ENCODE assay signal across 8 cellular contexts in the genomic region with DNA sequence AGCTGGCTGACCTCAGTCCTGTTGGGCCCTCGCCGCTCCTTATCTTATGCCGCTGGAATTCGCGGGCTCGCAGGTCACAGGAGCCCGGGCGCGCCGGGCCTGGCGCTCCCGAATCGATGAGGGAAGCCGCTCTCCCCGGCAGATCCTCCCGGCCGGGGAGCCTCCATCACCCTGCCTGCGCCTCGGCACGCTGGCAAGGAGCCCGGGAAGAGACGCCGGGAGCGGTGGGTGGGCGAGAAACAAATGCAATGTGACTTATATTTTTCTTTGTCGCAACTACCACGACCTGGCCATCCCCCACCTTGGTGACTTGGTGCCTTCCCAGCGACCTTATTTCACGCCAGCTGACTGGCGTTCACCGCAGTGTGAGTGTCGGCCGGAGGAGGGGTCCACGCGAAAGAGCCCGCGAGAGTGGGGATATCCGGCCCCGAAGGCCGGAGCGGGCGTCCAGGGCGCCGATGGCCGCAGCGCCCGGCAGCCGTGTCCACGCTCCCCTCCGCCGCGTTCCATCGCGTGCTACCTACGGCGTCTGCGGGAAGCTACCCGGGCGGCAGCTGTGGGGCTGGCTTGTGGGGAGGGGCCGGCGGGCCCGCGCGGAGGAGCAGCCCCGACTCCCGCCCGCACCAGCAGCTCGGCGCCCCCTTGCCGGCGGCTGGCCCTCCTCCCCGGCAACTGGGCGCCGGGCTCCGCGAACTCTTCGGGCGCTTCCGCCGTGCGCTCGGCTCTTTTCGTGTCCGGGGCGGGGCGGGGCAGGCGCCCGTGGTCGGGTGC. TPM values are rescaled to one million over a fixed set of nuclear protein-coding genes. Genes with fewer than 3 reads are reported as not detected.
DNase-seq lines count a peak whose midpoint lies in the region.

No MANE protein-coding gene starts in this region.

- no peaks in the 10 kb centered on the region for H3K27me3 ChIP-seq in neuron (ENCODE audit: insufficient read depth, low read length)

- H3K4me3 ChIP-seq in neuron (ENCODE audit: low read length) = peak overlapping the region; percentile 87

- DNase-seq in ELF-1 (ENCODE audit: low read depth, low spot score) (peak; percentile 92), H4 (ENCODE audit: low spot score) (peak; percentile 77), LHCN-M2 (ENCODE audit: low read depth) (peak; percentile 89), SIG-M5 (lab: John Stamatoyannopoulos, UW) (peak; percentile 8), foreskin melanocyte (peak; percentile 75), stromal cell of bone marrow (ENCODE audit: low read depth) (peak; percentile 53)
- peak; percentile 78 for DNase-seq in activated gamma-delta T cell treated with anti-CD3 and anti-CD28 coated beads, Interleukin-2, amount 50 U/mL, for 16 hours (ENCODE audit: low read depth)

- H3K36me3 ChIP-seq in neuron (ENCODE audit: insufficient read depth, low read length) = peaks cover 5% of the 10 kb centered on the region

- H3K4me1 ChIP-seq in neuron (ENCODE audit: insufficient read depth, low read length) = peaks cover 14% of the 10 kb centered on the region

- peaks cover 3% of the 10 kb centered on the region for H3K9me3 ChIP-seq in neuron (ENCODE audit: low read length)

- H2AFZ ChIP-seq in neuron (ENCODE audit: low read depth, low read length) = peak overlapping the region; percentile 92

RNA-seq across cellular contexts. Expression of gene BMPR1A, which starts 0.5 kb away (rescaled TPM):
- total RNA-seq in H4 (2014; rRNA removed; shearing (Covaris generic)) = 29.3 and 32.2 TPM in 2 replicates
- total RNA-seq in LHCN-M2 (2014; rRNA removed) = 27.0 and 28.8 TPM in 2 replicates
- 8.4 TPM for polyA plus RNA-seq in LHCN-M2 (2012)

Comparison
In these comparisons a context has a peak if more than half of its experiments do, and no peak if none do; other contexts are left out.
1. Peak in every context shown above with its lines: DNase-seq and H3K4me3 ChIP-seq.
2. DNase-seq: peak in every context shown above with its lines; median percentile 92 in ELF-1; 89 in LHCN-M2; 78 in activated gamma-delta T cell treated with anti-CD3 and anti-CD28 coated beads, Interleukin-2, amount 50 U/mL, for 16 hours; 77 in H4; 75 in foreskin melanocyte; 53 in stromal cell of bone marrow; 8 in SIG-M5.